ENCODE assay signal across 2 cellular contexts in the genomic region with DNA sequence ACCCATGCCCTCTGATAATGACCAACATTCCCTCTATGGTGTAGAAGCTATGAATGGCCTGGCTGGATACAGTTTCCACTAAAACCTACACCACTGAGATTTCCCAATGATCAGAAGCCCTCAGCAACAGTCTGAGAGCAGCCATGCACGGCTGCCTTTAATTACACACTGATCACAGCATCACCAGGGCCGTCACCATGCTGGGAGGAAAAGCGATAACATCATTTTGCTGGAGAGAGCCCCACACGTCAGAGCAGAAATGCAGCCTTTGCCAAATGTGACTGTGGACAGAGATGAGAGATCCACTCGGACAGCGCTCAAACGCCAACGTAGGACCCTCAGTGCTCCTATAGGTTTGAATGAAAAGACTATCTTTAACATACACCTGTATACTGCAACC.
A peak's percentile ranks its signal among the peaks of the same experiment; 100 is the strongest.
TF ChIP-seq lines count a peak whose summit lies in the region.

No MANE protein-coding gene starts in this region.

TF ChIP-seq in K562, 482 proteins besides CTCF, POLR2A, EP300 and RAD21 (continued from another document):
- TF ChIP-seq, protein P1, sequence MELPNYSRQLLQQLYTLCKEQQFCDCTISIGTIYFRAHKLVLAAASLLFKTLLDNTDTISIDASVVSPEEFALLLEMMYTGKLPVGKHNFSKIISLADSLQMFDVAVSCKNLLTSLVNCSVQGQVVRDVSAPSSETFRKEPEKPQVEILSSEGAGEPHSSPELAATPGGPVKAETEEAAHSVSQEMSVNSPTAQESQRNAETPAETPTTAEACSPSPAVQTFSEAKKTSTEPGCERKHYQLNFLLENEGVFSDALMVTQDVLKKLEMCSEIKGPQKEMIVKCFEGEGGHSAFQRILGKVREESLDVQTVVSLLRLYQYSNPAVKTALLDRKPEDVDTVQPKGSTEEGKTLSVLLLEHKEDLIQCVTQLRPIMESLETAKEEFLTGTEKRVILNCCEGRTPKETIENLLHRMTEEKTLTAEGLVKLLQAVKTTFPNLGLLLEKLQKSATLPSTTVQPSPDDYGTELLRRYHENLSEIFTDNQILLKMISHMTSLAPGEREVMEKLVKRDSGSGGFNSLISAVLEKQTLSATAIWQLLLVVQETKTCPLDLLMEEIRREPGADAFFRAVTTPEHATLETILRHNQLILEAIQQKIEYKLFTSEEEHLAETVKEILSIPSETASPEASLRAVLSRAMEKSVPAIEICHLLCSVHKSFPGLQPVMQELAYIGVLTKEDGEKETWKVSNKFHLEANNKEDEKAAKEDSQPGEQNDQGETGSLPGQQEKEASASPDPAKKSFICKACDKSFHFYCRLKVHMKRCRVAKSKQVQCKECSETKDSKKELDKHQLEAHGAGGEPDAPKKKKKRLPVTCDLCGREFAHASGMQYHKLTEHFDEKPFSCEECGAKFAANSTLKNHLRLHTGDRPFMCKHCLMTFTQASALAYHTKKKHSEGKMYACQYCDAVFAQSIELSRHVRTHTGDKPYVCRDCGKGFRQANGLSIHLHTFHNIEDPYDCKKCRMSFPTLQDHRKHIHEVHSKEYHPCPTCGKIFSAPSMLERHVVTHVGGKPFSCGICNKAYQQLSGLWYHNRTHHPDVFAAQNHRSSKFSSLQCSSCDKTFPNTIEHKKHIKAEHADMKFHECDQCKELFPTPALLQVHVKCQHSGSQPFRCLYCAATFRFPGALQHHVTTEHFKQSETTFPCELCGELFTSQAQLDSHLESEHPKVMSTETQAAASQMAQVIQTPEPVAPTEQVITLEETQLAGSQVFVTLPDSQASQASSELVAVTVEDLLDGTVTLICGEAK (IDR thresholded peaks at IDR 0.05): no peak
- TF ChIP-seq, protein P1 (CRISPR knock-in tag; IDR thresholded peaks at IDR 0.05): no peak
- TF ChIP-seq ATF1 (CRISPR knock-in tag; IDR thresholded peaks at IDR 0.05) (no peak), ATF1 (tag; IDR thresholded peaks at IDR 0.05) (peak; percentile 27; the same call in 1 of the 2 replicates)

TF ChIP-seq in neural cell, 6 proteins besides CTCF, POLR2A, EP300 and RAD21 (continued from another document):
- TF ChIP-seq, protein P2, sequence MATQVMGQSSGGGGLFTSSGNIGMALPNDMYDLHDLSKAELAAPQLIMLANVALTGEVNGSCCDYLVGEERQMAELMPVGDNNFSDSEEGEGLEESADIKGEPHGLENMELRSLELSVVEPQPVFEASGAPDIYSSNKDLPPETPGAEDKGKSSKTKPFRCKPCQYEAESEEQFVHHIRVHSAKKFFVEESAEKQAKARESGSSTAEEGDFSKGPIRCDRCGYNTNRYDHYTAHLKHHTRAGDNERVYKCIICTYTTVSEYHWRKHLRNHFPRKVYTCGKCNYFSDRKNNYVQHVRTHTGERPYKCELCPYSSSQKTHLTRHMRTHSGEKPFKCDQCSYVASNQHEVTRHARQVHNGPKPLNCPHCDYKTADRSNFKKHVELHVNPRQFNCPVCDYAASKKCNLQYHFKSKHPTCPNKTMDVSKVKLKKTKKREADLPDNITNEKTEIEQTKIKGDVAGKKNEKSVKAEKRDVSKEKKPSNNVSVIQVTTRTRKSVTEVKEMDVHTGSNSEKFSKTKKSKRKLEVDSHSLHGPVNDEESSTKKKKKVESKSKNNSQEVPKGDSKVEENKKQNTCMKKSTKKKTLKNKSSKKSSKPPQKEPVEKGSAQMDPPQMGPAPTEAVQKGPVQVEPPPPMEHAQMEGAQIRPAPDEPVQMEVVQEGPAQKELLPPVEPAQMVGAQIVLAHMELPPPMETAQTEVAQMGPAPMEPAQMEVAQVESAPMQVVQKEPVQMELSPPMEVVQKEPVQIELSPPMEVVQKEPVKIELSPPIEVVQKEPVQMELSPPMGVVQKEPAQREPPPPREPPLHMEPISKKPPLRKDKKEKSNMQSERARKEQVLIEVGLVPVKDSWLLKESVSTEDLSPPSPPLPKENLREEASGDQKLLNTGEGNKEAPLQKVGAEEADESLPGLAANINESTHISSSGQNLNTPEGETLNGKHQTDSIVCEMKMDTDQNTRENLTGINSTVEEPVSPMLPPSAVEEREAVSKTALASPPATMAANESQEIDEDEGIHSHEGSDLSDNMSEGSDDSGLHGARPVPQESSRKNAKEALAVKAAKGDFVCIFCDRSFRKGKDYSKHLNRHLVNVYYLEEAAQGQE (IDR thresholded peaks at IDR 0.05; ENCODE audit: borderline replicate concordance): no peak
- no peak for TF ChIP-seq TAF1 (IDR thresholded peaks at IDR 0.05; ENCODE audit: low read depth)
- no peak for TF ChIP-seq EZH2 (IDR thresholded peaks at IDR 0.05; ENCODE audit: borderline replicate concordance, insufficient read depth, low read length, poor library complexity, severe bottlenecking)
